30 cellular contexts compared by ENCODE assay signal in genomic region chr7:104650991-104651680, GRCh38.
A peak's percentile ranks its signal among the peaks of the same experiment; 100 is the strongest.
DNase-seq lines count a peak whose midpoint lies in the region; ATAC-seq, FAIRE-seq and TF ChIP-seq lines count a peak whose summit lies in the region.
"Had no signal": no experiment of that assay in that cellular context is flagged by ENCODE, and none has a peak within 500 bp of the region (broad histone marks: within the 10 kb centered on the region; RNA-seq: fewer than 3 reads in every experiment).

No MANE protein-coding gene starts in this region.

- H3K36me3 Mint-ChIP-seq in effector memory CD8-positive, alpha-beta T cell (ENCODE audit: insufficient read depth), result no peaks in the 10 kb centered on the region
- H3K36me3 Mint-ChIP-seq: activated naive CD8-positive, alpha-beta T cell; mesothelial cell of epicardium; naive thymus-derived CD8-positive, alpha-beta T cell; stimulated activated memory B cell treated with anti-CD40 and anti-IgM and Interleukin-4, amounts not matched to agents 10 μg/mL and 1 μg/mL and 100 μg/mL, for 72 hours had no signal

- 49% methylated on average over 9 of the region's 9 CpGs for WGBS in pancreas, 2 donors

- H3K9me3 Mint-ChIP-seq in effector memory CD8-positive, alpha-beta T cell, result no peaks in the 10 kb centered on the region
- H3K9me3 Mint-ChIP-seq: activated CD4-positive, alpha-beta memory T cell treated with anti-CD3 and anti-CD28 coated beads, Interleukin-2, amount 10 ng/mL, durations not matched to agents 7 days and 5 days; GM23338; mesothelial cell of epicardium; naive thymus-derived CD8-positive, alpha-beta T cell; stimulated activated memory B cell treated with anti-CD40 and anti-IgM and Interleukin-4, amounts not matched to agents 10 μg/mL and 1 μg/mL and 100 μg/mL, for 72 hours had no signal

- H3K36me3 ChIP-seq in pancreas, result no peaks in the 10 kb centered on the region
- H3K36me3 ChIP-seq: heart right ventricle, right atrium auricular region, vagina had no signal

- intact Hi-C loops in pancreas (cut with DNase I), result no loop called here

- no peak overlapping the region for H3K27ac ChIP-seq in pancreas
- H3K27ac ChIP-seq: C4-2B, epithelial cell of prostate, heart right ventricle, right atrium auricular region, vagina had no signal

- in situ Hi-C loops in astrocyte of the spinal cord (cut with HindIII; ENCODE audit: low sequenced_read_pairs), result no loop called here

- H3K4me3 ChIP-seq in astrocyte of the spinal cord (ENCODE audit: low read depth, low read length), result no peak overlapping the region
- H3K4me3 ChIP-seq in pancreas, result no peak overlapping the region
- H3K4me3 ChIP-seq: GM23338, heart right ventricle, K562, right atrium auricular region, vagina had no signal

- ATAC-seq in pancreas (peak in 2 of 4 donors; percentile 50 to 73), HG03432 (IDR thresholded peaks at IDR 0.05; ENCODE audit: unreplicated experiment) (no peak), GM19467 (IDR thresholded peaks at IDR 0.05; ENCODE audit: unreplicated experiment) (no peak)
- ATAC-seq in effector memory CD8-positive, alpha-beta T cell (replicated peaks), result no peak
- ATAC-seq: activated CD4-positive, CD25-positive, alpha-beta regulatory T cell treated with anti-CD3 and anti-CD28 coated beads, Interleukin-2, amount 50 U/mL, for 24 hours; GM23338; K562; left lobe of liver; naive thymus-derived CD8-positive, alpha-beta T cell; stimulated activated memory B cell treated with anti-CD40 and anti-IgM and Interleukin-4, amounts not matched to agents 10 μg/mL and 1 μg/mL and 100 μg/mL, for 72 hours had no signal

- no peaks in the 10 kb centered on the region for H3K9me3 ChIP-seq in pancreas
- H3K9me3 ChIP-seq: heart right ventricle, right atrium auricular region, vagina had no signal

- no peaks in the 10 kb centered on the region for H3K4me1 ChIP-seq in pancreas
- H3K4me1 ChIP-seq: right atrium auricular region, vagina had no signal

- H3K27ac Mint-ChIP-seq in effector memory CD8-positive, alpha-beta T cell, result no peak overlapping the region
- H3K27ac Mint-ChIP-seq: activated CD4-positive, alpha-beta memory T cell treated with anti-CD3 and anti-CD28 coated beads, Interleukin-2, amount 10 ng/mL, durations not matched to agents 7 days and 5 days; activated naive CD8-positive, alpha-beta T cell; GM23338; mesothelial cell of epicardium; stimulated activated memory B cell treated with anti-CD40 and anti-IgM and Interleukin-4, amounts not matched to agents 10 μg/mL and 1 μg/mL and 100 μg/mL, for 72 hours had no signal

- no peaks in the 10 kb centered on the region for H3K27me3 ChIP-seq in pancreas
- H3K27me3 ChIP-seq: right atrium auricular region, vagina had no signal

- no peaks in the 10 kb centered on the region for H3K4me1 Mint-ChIP-seq in effector memory CD8-positive, alpha-beta T cell (ENCODE audit: low read depth in 2 of 2)
- H3K4me1 Mint-ChIP-seq: activated CD4-positive, alpha-beta memory T cell treated with anti-CD3 and anti-CD28 coated beads, Interleukin-2, amount 10 ng/mL, durations not matched to agents 7 days and 5 days; mesothelial cell of epicardium; stimulated activated memory B cell treated with anti-CD40 and anti-IgM and Interleukin-4, amounts not matched to agents 10 μg/mL and 1 μg/mL and 100 μg/mL, for 72 hours had no signal

- DNase-seq in D341Med (ENCODE audit: low spot score) (peak; percentile 43), NCI-H1105 (lab: John Stamatoyannopoulos, UW) (peak; percentile 41), astrocyte of the spinal cord (ENCODE audit: low read depth, low spot score) (peak; percentile 34), pancreas (peak in 5 of 6 donors; percentile 14 to 55 (median 27)), NCI-H2081 treated with DMSO at 0.1 percent for 48 hours (lab: John Stamatoyannopoulos, UW) (no peak)
- no peak for DNase-seq in effector memory CD8-positive, alpha-beta T cell
- DNase-seq: activated CD4-positive, alpha-beta memory T cell treated with anti-CD3 and anti-CD28 coated beads, Interleukin-2, amount 10 ng/mL, durations not matched to agents 7 days and 5 days; aorta; Calu3; MM.1S; naive thymus-derived CD8-positive, alpha-beta T cell; NCI-H187; NCI-H226; NCI-H774; stimulated activated CD4-positive, alpha-beta T cell treated with anti-CD3 and anti-CD28 coated beads, Interleukin-4, amount 100 ng/mL, for 1 hour; SW 1271 had no signal

- H3K27me3 Mint-ChIP-seq in effector memory CD8-positive, alpha-beta T cell, result peaks cover 23 to 36% of the 10 kb centered on the region in 2 donors
- H3K27me3 Mint-ChIP-seq: activated CD4-positive, alpha-beta memory T cell treated with anti-CD3 and anti-CD28 coated beads, Interleukin-2, amount 10 ng/mL, durations not matched to agents 7 days and 5 days had no signal

- TF ChIP-seq CTCF in astrocyte of the spinal cord (IDR thresholded peaks at IDR 0.05; ENCODE audit: low read depth, low read length) (no peak), pancreas (IDR thresholded peaks at IDR 0.05) (no peak)

- FAIRE-seq in pancreas (lab: Jason Lieb, UNC), result no peak
- FAIRE-seq: K562 had no signal

- no peak overlapping the region for H3K4me3 Mint-ChIP-seq in effector memory CD8-positive, alpha-beta T cell
- H3K4me3 Mint-ChIP-seq: activated CD4-positive, alpha-beta memory T cell treated with anti-CD3 and anti-CD28 coated beads, Interleukin-2, amount 10 ng/mL, durations not matched to agents 7 days and 5 days; activated naive CD8-positive, alpha-beta T cell; GM23338; mesothelial cell of epicardium; naive thymus-derived CD8-positive, alpha-beta T cell; stimulated activated memory B cell treated with anti-CD40 and anti-IgM and Interleukin-4, amounts not matched to agents 10 μg/mL and 1 μg/mL and 100 μg/mL, for 72 hours had no signal

Comparison
In these comparisons a context has a peak if more than half of its experiments do, and no peak if none do; other contexts are left out.
1. DNase-seq: peak in D341Med (single experiment), NCI-H1105 (single experiment), astrocyte of the spinal cord (single experiment) and pancreas (5 of 6); none in NCI-H2081 treated with DMSO at 0.1 percent for 48 hours (single experiment) and effector memory CD8-positive, alpha-beta T cell (0 of 3).